11 cellular contexts compared by ENCODE assay signal in genomic region chr2:111049792-111050640, GRCh38.
DNase-seq lines count a peak whose midpoint lies in the region; ATAC-seq, FAIRE-seq and TF ChIP-seq lines count a peak whose summit lies in the region.
"Had no signal": no experiment of that assay in that cellular context is flagged by ENCODE, and none has a peak within 500 bp of the region (broad histone marks: within the 10 kb centered on the region; RNA-seq: fewer than 3 reads in every experiment).

No MANE protein-coding gene starts in this region.

- ATAC-seq in GM21515 (IDR thresholded peaks at IDR 0.05; ENCODE audit: unreplicated experiment) (peak; percentile 61), HepG2 (peak; percentile 70)

- H3K79me2 ChIP-seq in MM.1S (ENCODE audit: low read length), result peaks cover 7% of the 10 kb centered on the region; the same call in 1 of the 2 replicates
- H3K79me2 ChIP-seq in HepG2 (ENCODE audit: insufficient read depth, low read length), result no peaks in the 10 kb centered on the region

- H3K4me2 ChIP-seq in MM.1S (ENCODE audit: low read depth, low read length) (peak overlapping the region; percentile 86), HepG2 (ENCODE audit: low read depth, low read length) (0 out of 2 replicates have a peak overlapping the region, but pooled peaks have one; percentile 2)

- H4K20me1 ChIP-seq in MM.1S (ENCODE audit: insufficient read depth, low read length), result no peaks in the 10 kb centered on the region
- no peaks in the 10 kb centered on the region for H4K20me1 ChIP-seq in HepG2 (ENCODE audit: insufficient read depth, low read length)

- H3K27me3 ChIP-seq in MM.1S (replicated peaks; ENCODE audit: insufficient read depth, low read length) (no peaks in the 10 kb centered on the region), HepG2 (ENCODE audit: control insufficient read depth in 1 of 2, insufficient read depth in 2 of 2, low read length in 2 of 2) (peaks cover 5 to 18% of the 10 kb centered on the region in 2 experiments; a peak in 3 of 5 replicates)

- CTCF ChIA-PET in HepG2 (lab: Yijun Ruan, JAX; ENCODE audit: low intra/inter-chr PET ratio, low total read pairs), result no interaction called here

- H3K36me3 ChIP-seq in MM.1S (replicated peaks; ENCODE audit: insufficient read depth, low read length) (no peaks in the 10 kb centered on the region), HepG2 (replicated peaks in 1 of 2; ENCODE audit: control insufficient read depth in 1 of 2, insufficient read depth in 2 of 2, low read length in 2 of 2) (no peaks in the 10 kb centered on the region)
- H3K36me3 ChIP-seq: adrenal gland had no signal

- peaks cover 30% of the 10 kb centered on the region for H3F3A ChIP-seq in MM.1S (ENCODE audit: insufficient read depth, low read length)

- intact Hi-C loops in HepG2 (cut with micrococcal nuclease; ENCODE audit: unreplicated experiment), result no loop called here

- TF ChIP-seq CTCF in MM.1S (IDR thresholded peaks at IDR 0.05; ENCODE audit: low read length) (no peak), HepG2 (CRISPR knock-in tag; IDR thresholded peaks at IDR 0.05) (no peak)

- 50% methylated on average over 8 of the region's 8 CpGs for WGBS in HepG2 (ENCODE audit: low lambda C conversion rate)

- peak overlapping the region; percentile 97 for H3K9ac ChIP-seq in MM.1S (ENCODE audit: low read length)
- H3K9ac ChIP-seq in HepG2 (ENCODE audit: insufficient read depth, low read depth, low read length), result no peak overlapping the region

- H3K27ac ChIP-seq in MM.1S (ENCODE audit: low read length) (peak overlapping the region; percentile 99), HepG2 (ENCODE audit: extremely low read length, insufficient read depth, low read length) (no peak overlapping the region)
- H3K27ac ChIP-seq: adrenal gland had no signal

- H3K9me3 ChIP-seq in MM.1S (replicated peaks; ENCODE audit: insufficient read depth, low read length), result no peaks in the 10 kb centered on the region
- no peaks in the 10 kb centered on the region for H3K9me3 ChIP-seq in HepG2 (ENCODE audit: low read length)
- H3K9me3 ChIP-seq: adrenal gland had no signal

- BruUV-seq in HepG2 (replicated peaks; lab: Mats Ljungman, UMichigan), result no TSS peak

- in situ Hi-C loops in HepG2 (cut with HindIII; ENCODE audit: extremely low pct_ligation_motif_present, low pct_unique_long_range_greater_than_20kb), result no loop called here

- H3K4me3 ChIP-seq in MM.1S (ENCODE audit: low read length) (peak overlapping the region; percentile 49), HepG2 (replicated peaks in 1 of 3; ENCODE audit: insufficient read depth in 1 of 3, low read depth in 2 of 3, low read length in 3 of 3) (no peak overlapping the region)
- H3K4me3 ChIP-seq: adrenal gland had no signal

- TF ChIP-seq RAD21 in HepG2 (CRISPR knock-in tag; IDR thresholded peaks at IDR 0.05), result no peak

- DNase-seq in NCI-H1105 treated with DMSO at 0.1 percent for 48 hours (lab: John Stamatoyannopoulos, UW), result peak; percentile 23
- DNase-seq in NCI-H1105 (lab: John Stamatoyannopoulos, UW), result no peak
- DNase-seq in MM.1S, result peak; percentile 93
- peak; percentile 83 for DNase-seq in HepG2 (ENCODE audit: low spot score)
- DNase-seq in SHP77 (lab: John Stamatoyannopoulos, UW), result no peak
- DNase-seq in NCI-H2029 (lab: John Stamatoyannopoulos, UW), result no peak
- DNase-seq in SHP77 treated with DMSO at 0.1 percent for 48 hours (lab: John Stamatoyannopoulos, UW), result no peak

- no peaks in the 10 kb centered on the region for H3K9me2 ChIP-seq in MM.1S (replicated peaks; ENCODE audit: insufficient read depth, low read length)

- H2AFZ ChIP-seq in MM.1S (ENCODE audit: low read length) (peak overlapping the region; percentile 26; the same call in 1 of the 2 replicates), HepG2 (ENCODE audit: low read length) (no peak overlapping the region)

- no peak for TF ChIP-seq POLR2A in HepG2 (IDR thresholded peaks at IDR 0.05; ENCODE audit: insufficient read depth in 1 of 2, low read depth in 2 of 2, low read length in 2 of 2)

- TF ChIP-seq EP300 in HepG2 (IDR thresholded peaks at IDR 0.05; ENCODE audit: low read depth in 2 of 2, low read length in 2 of 2) (peak in 1 of 2 experiments; percentile 45; a peak in 1 of 4 replicates), HepG2 (CRISPR knock-in tag; IDR thresholded peaks at IDR 0.05; ENCODE audit: borderline replicate concordance) (no peak)

- FAIRE-seq in HepG2 (lab: Jason Lieb, UNC), result peak; percentile 12
- FAIRE-seq: A204.1, islet of Langerhans had no signal

- POLR2A ChIA-PET in HepG2 (lab: Yijun Ruan, JAX), result interaction anchor here (0.7 kb wide), 1 partner anchor 30 kb away, joined by 3 read pairs; no protein-coding TSS in a partner anchor

- H3K4me1 ChIP-seq in MM.1S (ENCODE audit: low read length) (peaks cover 33% of the 10 kb centered on the region), HepG2 (ENCODE audit: insufficient read depth, low read length) (peaks cover 23% of the 10 kb centered on the region)
- H3K4me1 ChIP-seq: adrenal gland had no signal

TF ChIP-seq in HepG2, 621 proteins besides CTCF, POLR2A, EP300 and RAD21 (continues in another document):
- peak; percentile 49; the same call in 1 of the 2 replicates for TF ChIP-seq ELF3 (CRISPR knock-in tag; IDR thresholded peaks at IDR 0.05)
- TF ChIP-seq ZNF720 (CRISPR knock-in tag; IDR thresholded peaks at IDR 0.05), result no peak
- TF ChIP-seq PLSCR1 (CRISPR knock-in tag; IDR thresholded peaks at IDR 0.05; ENCODE audit: borderline replicate concordance), result no peak
- TF ChIP-seq FOSL2 (CRISPR knock-in tag; IDR thresholded peaks at IDR 0.05), result peak; percentile 65
- 0 out of 2 replicates have a peak, but pooled peaks have one; percentile 3 for TF ChIP-seq ATF7 (IDR thresholded peaks at IDR 0.05)
- TF ChIP-seq ATF7 (CRISPR knock-in tag; IDR thresholded peaks at IDR 0.05), result peak; percentile 77; the same call in 1 of the 2 replicates
- TF ChIP-seq ATF1 (CRISPR knock-in tag; IDR thresholded peaks at IDR 0.05), result 0 out of 2 replicates have a peak, but pooled peaks have one; percentile 42
- no peak for TF ChIP-seq ZMYM2 (CRISPR knock-in tag; IDR thresholded peaks at IDR 0.05)
- peak; percentile 42; the same call in 1 of the 2 replicates for TF ChIP-seq HMG20A (CRISPR knock-in tag; IDR thresholded peaks at IDR 0.05; ENCODE audit: borderline replicate concordance)
- TF ChIP-seq TARDBP (CRISPR knock-in tag; IDR thresholded peaks at IDR 0.05), result no peak
- no peak for TF ChIP-seq ZBTB20 (CRISPR knock-in tag; IDR thresholded peaks at IDR 0.05; ENCODE audit: borderline replicate concordance, low read depth)
- no peak for TF ChIP-seq NFKB2 (CRISPR knock-in tag; IDR thresholded peaks at IDR 0.05; ENCODE audit: borderline replicate concordance)
- no peak for TF ChIP-seq SIN3B (IDR thresholded peaks at IDR 0.05; ENCODE audit: low read length)
- TF ChIP-seq ARNT2 (CRISPR knock-in tag; IDR thresholded peaks at IDR 0.05; ENCODE audit: low read depth), result no peak
- no peak for TF ChIP-seq ETV5 (CRISPR knock-in tag; IDR thresholded peaks at IDR 0.05; ENCODE audit: borderline replicate concordance)
- TF ChIP-seq ZSCAN29 (CRISPR knock-in tag; conservative IDR thresholded peaks at IDR 0.05), result no peak
- no peak for TF ChIP-seq ARHGAP35 (CRISPR knock-in tag; IDR thresholded peaks at IDR 0.05; ENCODE audit: borderline replicate concordance)
- TF ChIP-seq SMARCC2 (IDR thresholded peaks at IDR 0.05), result no peak
- peak; percentile 64 for TF ChIP-seq GATAD2A (CRISPR knock-in tag; IDR thresholded peaks at IDR 0.05)
- TF ChIP-seq YEATS4 (CRISPR knock-in tag; IDR thresholded peaks at IDR 0.05; ENCODE audit: borderline replicate concordance), result no peak
- no peak for TF ChIP-seq SSRP1 (CRISPR knock-in tag; IDR thresholded peaks at IDR 0.05)
- TF ChIP-seq RFX3 (CRISPR knock-in tag; IDR thresholded peaks at IDR 0.05), result no peak
- TF ChIP-seq ZNF549 (CRISPR knock-in tag; IDR thresholded peaks at IDR 0.05), result no peak
- TF ChIP-seq ZNF18 (CRISPR knock-in tag; IDR thresholded peaks at IDR 0.05; ENCODE audit: insufficient replicate concordance), result no peak

Comparison
In these comparisons a context has a peak if more than half of its experiments do, and no peak if none do; other contexts are left out.
1. DNase-seq: peak in NCI-H1105 treated with DMSO at 0.1 percent for 48 hours (single experiment), MM.1S (single experiment) and HepG2 (single experiment); none in NCI-H1105 (single experiment), SHP77 (0 of 2), NCI-H2029 (single experiment) and SHP77 treated with DMSO at 0.1 percent for 48 hours (single experiment).